1 cellular context compared by ENCODE assay signal in genomic region chr19:35696835-35697234, GRCh38.
TF ChIP-seq lines count a peak whose summit lies in the region.

No MANE protein-coding gene starts in this region.

TF ChIP-seq in GM12878, 131 proteins besides CTCF, POLR2A, EP300 and RAD21 (continued from another document and continues in another):
- TF ChIP-seq ZNF687 (IDR thresholded peaks at IDR 0.05) = no peak; the same call in 1 of the 2 replicates
- no peak for TF ChIP-seq MYB (IDR thresholded peaks at IDR 0.05; ENCODE audit: borderline replicate concordance, low read depth, low read length)
- peak; percentile 92 for TF ChIP-seq BHLHE40 (IDR thresholded peaks at IDR 0.05; ENCODE audit: borderline replicate concordance in 1 of 2, low read depth in 2 of 2, low read length in 1 of 2)
- TF ChIP-seq REST (IDR thresholded peaks at IDR 0.05; ENCODE audit: low read depth, low read length) = no peak
- peak; percentile 65 for TF ChIP-seq JUNB (IDR thresholded peaks at IDR 0.05)
- no peak for TF ChIP-seq POU2F2 (IDR thresholded peaks at IDR 0.05; ENCODE audit: borderline replicate concordance, low read depth, low read length)
- TF ChIP-seq HDGF (IDR thresholded peaks at IDR 0.05) = no peak
- no peak for TF ChIP-seq HCFC1 (IDR thresholded peaks at IDR 0.05; ENCODE audit: low read length)
- TF ChIP-seq TARDBP (IDR thresholded peaks at IDR 0.05; ENCODE audit: borderline replicate concordance) = no peak
- no peak for TF ChIP-seq PRDM15 (CRISPR knock-in tag; IDR thresholded peaks at IDR 0.05)
- no peak for TF ChIP-seq E2F4 (IDR thresholded peaks at IDR 0.05; ENCODE audit: low read depth, low read length)
- no peak for TF ChIP-seq PBX3 (IDR thresholded peaks at IDR 0.05; ENCODE audit: insufficient replicate concordance, low read depth, low read length)
- no peak for TF ChIP-seq KDM1A (IDR thresholded peaks at IDR 0.05; ENCODE audit: borderline replicate concordance)
- TF ChIP-seq GATAD2B (conservative IDR thresholded peaks at IDR 0.05; ENCODE audit: low read depth) = no peak
- no peak for TF ChIP-seq RB1 (IDR thresholded peaks at IDR 0.05; ENCODE audit: borderline replicate concordance)
- TF ChIP-seq NFIC (IDR thresholded peaks at IDR 0.05; ENCODE audit: low read depth, low read length) = peak; percentile 59; the same call in 1 of the 2 replicates
- TF ChIP-seq TCF7 (IDR thresholded peaks at IDR 0.05; ENCODE audit: borderline replicate concordance) = peak; percentile 96
- no peak for TF ChIP-seq HDAC6 (IDR thresholded peaks at IDR 0.05; ENCODE audit: unreplicated experiment)
- no peak for TF ChIP-seq ZNF274 (IDR thresholded peaks at IDR 0.05; ENCODE audit: insufficient read depth, insufficient read length)
- TF ChIP-seq IRF4 (IDR thresholded peaks at IDR 0.05; ENCODE audit: low read depth, low read length) = peak; percentile 64; the same call in 1 of the 2 replicates
- no peak; the same call in 1 of the 2 replicates for TF ChIP-seq FOXK2 (IDR thresholded peaks at IDR 0.05)
- no peak for TF ChIP-seq SMARCA5 (IDR thresholded peaks at IDR 0.05)
- no peak for TF ChIP-seq CHD2 (IDR thresholded peaks at IDR 0.05; ENCODE audit: borderline replicate concordance, low read depth, low read length)
- no peak for TF ChIP-seq NR2C1 (IDR thresholded peaks at IDR 0.05)
- no peak for TF ChIP-seq KLF5 (IDR thresholded peaks at IDR 0.05; ENCODE audit: partially characterized antibody)
- TF ChIP-seq, protein P1, sequence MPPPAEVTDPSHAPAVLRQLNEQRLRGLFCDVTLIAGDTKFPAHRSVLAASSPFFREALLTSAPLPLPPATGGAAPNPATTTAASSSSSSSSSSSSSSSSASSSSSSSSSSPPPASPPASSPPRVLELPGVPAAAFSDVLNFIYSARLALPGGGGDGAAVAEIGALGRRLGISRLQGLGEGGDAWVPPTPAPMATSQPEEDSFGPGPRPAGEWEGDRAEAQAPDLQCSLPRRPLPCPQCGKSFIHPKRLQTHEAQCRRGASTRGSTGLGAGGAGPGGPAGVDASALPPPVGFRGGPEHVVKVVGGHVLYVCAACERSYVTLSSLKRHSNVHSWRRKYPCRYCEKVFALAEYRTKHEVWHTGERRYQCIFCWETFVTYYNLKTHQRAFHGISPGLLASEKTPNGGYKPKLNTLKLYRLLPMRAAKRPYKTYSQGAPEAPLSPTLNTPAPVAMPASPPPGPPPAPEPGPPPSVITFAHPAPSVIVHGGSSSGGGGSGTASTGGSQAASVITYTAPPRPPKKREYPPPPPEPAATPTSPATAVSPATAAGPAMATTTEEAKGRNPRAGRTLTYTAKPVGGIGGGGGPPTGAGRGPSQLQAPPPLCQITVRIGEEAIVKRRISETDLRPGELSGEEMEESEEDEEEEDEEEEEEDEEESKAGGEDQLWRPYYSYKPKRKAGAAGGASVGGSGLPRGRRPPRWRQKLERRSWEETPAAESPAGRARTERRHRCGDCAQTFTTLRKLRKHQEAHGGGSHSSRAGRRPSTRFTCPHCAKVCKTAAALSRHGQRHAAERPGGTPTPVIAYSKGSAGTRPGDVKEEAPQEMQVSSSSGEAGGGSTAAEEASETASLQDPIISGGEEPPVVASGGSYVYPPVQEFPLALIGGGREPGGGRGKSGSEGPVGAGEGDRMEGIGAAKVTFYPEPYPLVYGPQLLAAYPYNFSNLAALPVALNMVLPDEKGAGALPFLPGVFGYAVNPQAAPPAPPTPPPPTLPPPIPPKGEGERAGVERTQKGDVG (CRISPR knock-in tag; IDR thresholded peaks at IDR 0.05) = no peak
- no peak for TF ChIP-seq BMI1 (IDR thresholded peaks at IDR 0.05; ENCODE audit: borderline replicate concordance)
- TF ChIP-seq NR2F1 (conservative IDR thresholded peaks at IDR 0.05) = peak; percentile 88
- TF ChIP-seq SREBF2 (IDR thresholded peaks at IDR 0.05; ENCODE audit: low read length) = no peak
- TF ChIP-seq MEF2B (IDR thresholded peaks at IDR 0.05; ENCODE audit: partially characterized antibody, poor library complexity, severe bottlenecking) = peak; percentile 23
- no peak for TF ChIP-seq NRF1 (conservative IDR thresholded peaks at IDR 0.05; ENCODE audit: low read depth, low read length)
- no peak for TF ChIP-seq ZNF207 (IDR thresholded peaks at IDR 0.05; ENCODE audit: borderline replicate concordance)
- TF ChIP-seq SMC3 (IDR thresholded peaks at IDR 0.05; ENCODE audit: borderline replicate concordance, low read length) = no peak
- TF ChIP-seq, protein P2, sequence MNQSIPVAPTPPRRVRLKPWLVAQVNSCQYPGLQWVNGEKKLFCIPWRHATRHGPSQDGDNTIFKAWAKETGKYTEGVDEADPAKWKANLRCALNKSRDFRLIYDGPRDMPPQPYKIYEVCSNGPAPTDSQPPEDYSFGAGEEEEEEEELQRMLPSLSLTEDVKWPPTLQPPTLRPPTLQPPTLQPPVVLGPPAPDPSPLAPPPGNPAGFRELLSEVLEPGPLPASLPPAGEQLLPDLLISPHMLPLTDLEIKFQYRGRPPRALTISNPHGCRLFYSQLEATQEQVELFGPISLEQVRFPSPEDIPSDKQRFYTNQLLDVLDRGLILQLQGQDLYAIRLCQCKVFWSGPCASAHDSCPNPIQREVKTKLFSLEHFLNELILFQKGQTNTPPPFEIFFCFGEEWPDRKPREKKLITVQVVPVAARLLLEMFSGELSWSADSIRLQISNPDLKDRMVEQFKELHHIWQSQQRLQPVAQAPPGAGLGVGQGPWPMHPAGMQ (IDR thresholded peaks at IDR 0.05; ENCODE audit: borderline replicate concordance) = no peak
- peak; percentile 64; the same call in 1 of the 2 replicates for TF ChIP-seq ZBED1 (IDR thresholded peaks at IDR 0.05; ENCODE audit: borderline replicate concordance)
- no peak; the same call in 1 of the 2 replicates for TF ChIP-seq NKRF (conservative IDR thresholded peaks at IDR 0.05)
- TF ChIP-seq ZNF384 (IDR thresholded peaks at IDR 0.05; ENCODE audit: borderline replicate concordance, low read depth, low read length) = no peak
- no peak for TF ChIP-seq CBX5 (IDR thresholded peaks at IDR 0.05; ENCODE audit: low read depth)
- TF ChIP-seq ATF7 (IDR thresholded peaks at IDR 0.05; ENCODE audit: low read depth) = peak; percentile 45; the same call in 1 of the 2 replicates
- 0 out of 2 replicates have a peak, but pooled peaks have one; percentile 41 for TF ChIP-seq RAD51 (IDR thresholded peaks at IDR 0.05)
